ENCODE assay signal across 24 cellular contexts in the genomic region with DNA sequence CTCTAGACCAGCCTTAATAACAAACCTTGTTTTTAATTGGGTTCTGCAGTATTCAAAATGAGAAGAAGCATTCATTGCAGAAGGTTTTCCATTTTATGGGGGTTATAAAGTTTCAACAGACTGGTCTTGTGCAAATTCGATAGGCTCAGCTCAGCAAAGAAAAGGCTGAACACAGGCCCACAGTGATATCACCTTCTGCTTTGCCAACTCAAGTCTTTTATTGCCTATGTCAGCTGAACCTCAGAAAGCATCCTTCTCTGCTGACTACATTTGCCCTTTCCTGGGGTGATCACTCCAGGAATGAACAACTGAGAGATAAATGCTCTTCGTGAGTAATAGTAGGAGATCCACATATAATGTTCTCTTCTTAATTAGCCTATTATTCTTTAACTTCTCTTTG.
"Had no signal": no experiment of that assay in that cellular context is flagged by ENCODE, and none has a peak within 500 bp of the region (broad histone marks: within the 10 kb centered on the region; RNA-seq: fewer than 3 reads in every experiment).

No MANE protein-coding gene starts in this region.

- H3K36me3 ChIP-seq: adrenal gland, SJSA1 had no signal

- ATAC-seq: activated CD4-positive, alpha-beta T cell treated with anti-CD3 and anti-CD28 coated beads for 36 hours; activated CD8-positive, alpha-beta T cell treated with anti-CD3 and anti-CD28 coated beads, Interleukin-2, amount 10 ng/mL, durations not matched to agents 7 days and 5 days; activated naive CD4-positive, alpha-beta T cell treated with anti-CD3 and anti-CD28 coated beads, Interleukin-2, amount 50 U/mL, for 72 hours; activated T-cell treated with anti-CD3 and anti-CD28 coated beads, Interleukin-2, amount 50 U/mL, for 4 hours; body of pancreas; Panc1 had no signal

- DNase-seq: activated CD4-positive, alpha-beta T cell treated with anti-CD3 and anti-CD28 coated beads for 36 hours; activated CD4-positive, alpha-beta T cell treated with anti-CD3 and anti-CD28 coated beads, Interleukin-2, amount 10 ng/mL, durations not matched to agents 7 days and 5 days; activated CD4-positive, alpha-beta T cell treated with anti-CD3 and anti-CD28 coated beads, Interleukin-2, amount 50 U/mL, for 48 hours; activated CD8-positive, alpha-beta T cell treated with anti-CD3 and anti-CD28 coated beads, Interleukin-2, amount 10 ng/mL, durations not matched to agents 7 days and 5 days; activated gamma-delta T cell treated with Interleukin-2 at 50 U/mL for 16 hours; activated naive CD4-positive, alpha-beta T cell treated with anti-CD3 and anti-CD28 coated beads for 36 hours; activated T-cell treated with anti-CD3 and anti-CD28 coated beads, Interleukin-2, amount 50 U/mL, for 4 hours; adrenal gland; body of pancreas; cerebellar nuclear complex; NCI-H1105; NCI-H1417 treated with DMSO at 0.1 percent for 48 hours; NCI-H2081; NCI-H345; NCI-H524 treated with DMSO at 0.1 percent for 48 hours; SHP77 treated with DMSO at 0.1 percent for 48 hours; SK-N-SH had no signal

- H3K4me1 ChIP-seq: adrenal gland, body of pancreas, SJSA1 had no signal

- H3K4me3 ChIP-seq: adrenal gland, body of pancreas, SJSA1 had no signal

- H3K27ac ChIP-seq: adrenal gland, body of pancreas, KMS-11, SJSA1 had no signal

- H3K9me3 ChIP-seq: adrenal gland, body of pancreas, SJSA1, SK-N-SH had no signal

- FAIRE-seq: astrocyte, bronchial epithelial cell, TTC549 had no signal
